ENCODE assay signal across 8 cellular contexts in genomic region chrX:153381684-153382532, GRCh38. TPM values are rescaled to one million over a fixed set of nuclear protein-coding genes. Genes with fewer than 3 reads are reported as not detected.
DNase-seq lines count a peak whose midpoint lies in the region; ATAC-seq and TF ChIP-seq lines count a peak whose summit lies in the region.

No MANE protein-coding gene starts in this region.

- no peak for TF ChIP-seq RAD21 in liver (IDR thresholded peaks at IDR 0.05)

- WGBS in GM23248 (ENCODE audit: low coverage in 1 of 2, low lambda C conversion rate in 2 of 2, missing lambda C conversion rate in 2 of 2), 2 experiments, result 25 to 30% methylated on average over 12 of the region's 12 CpGs
- WGBS in liver, result 25% methylated on average over 12 of the region's 12 CpGs

- H3K27me3 ChIP-seq in BE2C (no peaks in the 10 kb centered on the region), GM23248 (replicated peaks; ENCODE audit: insufficient read depth) (no peaks in the 10 kb centered on the region), liver (ENCODE audit: control insufficient read depth in 4 of 4, insufficient read depth in 4 of 4, low read length in 3 of 4) (no peaks in the 10 kb centered on the region), colonic mucosa (no peaks in the 10 kb centered on the region)

- H3K4me1 ChIP-seq in BE2C (peaks cover 20% of the 10 kb centered on the region), GM23248 (ENCODE audit: insufficient read depth) (peaks cover 3% of the 10 kb centered on the region), liver (ENCODE audit: control insufficient read depth in 4 of 4, insufficient read depth in 4 of 4, low read length in 3 of 4) (peaks cover 0 to 6% (median 2%) of the 10 kb centered on the region in 4 donors), colonic mucosa (no peaks in the 10 kb centered on the region)

- H2AFZ ChIP-seq in GM23248, result no peak overlapping the region

- ATAC-seq in GM19467 (IDR thresholded peaks at IDR 0.05; ENCODE audit: unreplicated experiment), result no peak
- no peak for ATAC-seq in HG02970 (IDR thresholded peaks at IDR 0.05; ENCODE audit: low FRiP score, unreplicated experiment)

- no peaks in the 10 kb centered on the region for H3K9me2 ChIP-seq in GM23248 (ENCODE audit: insufficient read depth)

- TF ChIP-seq CTCF in BE2C (IDR thresholded peaks at IDR 0.05; ENCODE audit: low read depth, low read length), result peak; percentile 47
- TF ChIP-seq CTCF in liver (IDR thresholded peaks at IDR 0.05; ENCODE audit: low read depth, low read length, missing input control), result peak; percentile 14
- TF ChIP-seq CTCF in colonic mucosa (IDR thresholded peaks at IDR 0.05), result no peak

- H3K9me3 ChIP-seq in BE2C (no peaks in the 10 kb centered on the region), GM23248 (ENCODE audit: low read depth) (no peaks in the 10 kb centered on the region), liver (ENCODE audit: control insufficient read depth in 4 of 4, low read length in 3 of 4) (no peaks in the 10 kb centered on the region), colonic mucosa (no peaks in the 10 kb centered on the region)

- H3K4me3 ChIP-seq in BE2C (ENCODE audit: low read depth, low read length) (no peak overlapping the region; the same call in 1 of the 2 replicates), GM23248 (no peak overlapping the region), liver (ENCODE audit: low read depth in 1 of 3, low read length in 3 of 3) (no peak overlapping the region), colonic mucosa (no peak overlapping the region)

- no peaks in the 10 kb centered on the region for H3K79me2 ChIP-seq in GM23248 (ENCODE audit: insufficient read depth)

- intact Hi-C loops in colonic mucosa (cut with DNase I), result no loop called here

- H3K4me2 ChIP-seq in GM23248 (ENCODE audit: unreplicated experiment), result peak overlapping the region; percentile 42

- peak; percentile 86 for DNase-seq in BE2C
- peak; percentile 89 for DNase-seq in GM23248
- DNase-seq in NCI-H524 (lab: John Stamatoyannopoulos, UW), result peak; percentile 33 to 80
- peak; percentile 69 for DNase-seq in astrocyte of the hippocampus (ENCODE audit: low read depth, low spot score)
- no peak for DNase-seq in colonic mucosa

- in situ Hi-C loops in GM23248 (cut with MboI), result no loop called here

- no peaks in the 10 kb centered on the region for H4K20me1 ChIP-seq in GM23248 (ENCODE audit: insufficient read depth)

- H3K36me3 ChIP-seq in BE2C, result no peaks in the 10 kb centered on the region
- H3K36me3 ChIP-seq in GM23248 (ENCODE audit: low read depth), result no peaks in the 10 kb centered on the region
- no peaks in the 10 kb centered on the region for H3K36me3 ChIP-seq in liver (ENCODE audit: control insufficient read depth in 4 of 4, insufficient read depth in 3 of 4, low read depth in 1 of 4, low read length in 3 of 4)
- H3K36me3 ChIP-seq in colonic mucosa, result no peaks in the 10 kb centered on the region

- no peaks in the 10 kb centered on the region for H3F3A ChIP-seq in GM23248 (ENCODE audit: insufficient read depth)

- H3K9ac ChIP-seq in GM23248 (peak overlapping the region; percentile 86), liver (ENCODE audit: low read depth in 1 of 2, low read length in 2 of 2) (no peak overlapping the region), colonic mucosa (ENCODE audit: low read depth in 2 of 2, low read length in 2 of 2) (no peak overlapping the region)

- peak overlapping the region; percentile 78 for H3K27ac ChIP-seq in GM23248
- no peak overlapping the region for H3K27ac ChIP-seq in liver (ENCODE audit: low read depth in 1 of 2, low read length in 2 of 2)
- no peak overlapping the region for H3K27ac ChIP-seq in colonic mucosa

TF ChIP-seq in liver, 16 proteins besides CTCF, POLR2A, EP300 and RAD21:
- TF ChIP-seq ATF3 (IDR thresholded peaks at IDR 0.05), result no peak
- TF ChIP-seq HNF4A (conservative IDR thresholded peaks at IDR 0.05), result peak in 1 of 2 donors; percentile 21
- TF ChIP-seq RXRA (IDR thresholded peaks at IDR 0.05), result peak in 1 of 2 donors; percentile 37
- no peak for TF ChIP-seq HNF4G (IDR thresholded peaks at IDR 0.05)
- peak; percentile 63 for TF ChIP-seq FOXA2 (IDR thresholded peaks at IDR 0.05)

RNA-seq across cellular contexts. Expression of gene PNMA6E, which starts 19.2 kb away (rescaled TPM):
- 0.19 TPM for polyA plus RNA-seq in BE2C (2012; ENCODE audit: insufficient read depth, insufficient read length, low read depth)
- total RNA-seq in GM23248 (2014; rRNA removed; shearing (Covaris generic)), result not detected in 2 replicates
- polyA plus RNA-seq in GM23248 (2016; fragmentation: Nextera tagmentation; extraction: Ambion mirVana) (not detected in 2 replicates), liver (not detected)
- total RNA-seq in liver (not detected), colonic mucosa (not detected)

RNA-seq across cellular contexts. Expression of gene ZFP92, which starts 29.4 kb away (rescaled TPM):
- 0.76 TPM for polyA plus RNA-seq in BE2C (2012; ENCODE audit: insufficient read depth, insufficient read length, low read depth)
- total RNA-seq in GM23248 (2014; rRNA removed; shearing (Covaris generic)), result 0.11 TPM in 1 of 2 replicates, not detected in the other
- polyA plus RNA-seq in GM23248 (2016; fragmentation: Nextera tagmentation; extraction: Ambion mirVana) (not detected in 2 replicates), liver (under 1 TPM; 0.24 to 0.31 TPM)
- total RNA-seq in liver (1 to 10 TPM in 1 of 2 donors, under 1 TPM in 1; 0.56 to 1.3 TPM), colonic mucosa (under 1 TPM; 0.10 to 0.29 TPM)

RNA-seq across cellular contexts. Expression of gene ZNF275, which starts 48.0 kb away (rescaled TPM):
- polyA plus RNA-seq in BE2C (2012; ENCODE audit: insufficient read depth, insufficient read length, low read depth), result 12.4 TPM
- total RNA-seq in GM23248 (2014; rRNA removed; shearing (Covaris generic)), result 11.5 and 12.0 TPM in 2 replicates
- 6.3 and 6.5 TPM in 2 replicates for polyA plus RNA-seq in GM23248 (2016; fragmentation: Nextera tagmentation; extraction: Ambion mirVana)
- 10 to 100 TPM in 1 of 2 donors, 1 to 10 TPM in 1; 9.9 to 13.9 TPM for total RNA-seq in liver
- polyA plus RNA-seq in liver, result 1 to 10 TPM; 6.2 to 7.3 TPM
- total RNA-seq in colonic mucosa, result 1 to 10 TPM; 5.4 to 5.8 TPM
